ENCODE assay signal across 1 cellular context in genomic region chr7:154913645-154914579, GRCh38.
TF ChIP-seq lines count a peak whose summit lies in the region.

No MANE protein-coding gene starts in this region.

TF ChIP-seq in HepG2, 621 proteins besides CTCF, POLR2A, EP300 and RAD21 (continued from another document and continues in another):
- TF ChIP-seq ZNF414 (CRISPR knock-in tag; IDR thresholded peaks at IDR 0.05) (peak; percentile 94), CERS6 (CRISPR knock-in tag; IDR thresholded peaks at IDR 0.05) (no peak), ZNF678 (CRISPR knock-in tag; IDR thresholded peaks at IDR 0.05) (no peak), ZNF333 (CRISPR knock-in tag; IDR thresholded peaks at IDR 0.05; ENCODE audit: borderline replicate concordance) (peak; percentile 67; the same call in 1 of the 2 replicates), ISL2 (CRISPR knock-in tag; IDR thresholded peaks at IDR 0.05) (peak; percentile 59), MZF1 (CRISPR knock-in tag; IDR thresholded peaks at IDR 0.05; ENCODE audit: borderline replicate concordance) (no peak), ZBTB38 (CRISPR knock-in tag; IDR thresholded peaks at IDR 0.05) (no peak; the same call in 1 of the 2 replicates), BORCS8-MEF2B (CRISPR knock-in tag; IDR thresholded peaks at IDR 0.05) (peak; percentile 92; the same call in 1 of the 2 replicates), ZNF280B (CRISPR knock-in tag; IDR thresholded peaks at IDR 0.05; ENCODE audit: borderline replicate concordance) (peak; percentile 68; the same call in 1 of the 2 replicates), RBM22 (optimal IDR thresholded peaks at IDR 0.05; ENCODE audit: low read length) (no peak), ATRX (CRISPR knock-in tag; IDR thresholded peaks at IDR 0.05; ENCODE audit: borderline replicate concordance) (no peak), MEIS1 (CRISPR knock-in tag; IDR thresholded peaks at IDR 0.05; ENCODE audit: borderline replicate concordance) (no peak), FLYWCH1 (CRISPR knock-in tag; IDR thresholded peaks at IDR 0.05) (0 out of 2 replicates have a peak, but pooled peaks have one; percentile 43), NPAS2 (CRISPR knock-in tag; IDR thresholded peaks at IDR 0.05; ENCODE audit: borderline replicate concordance) (no peak), TEF (CRISPR knock-in tag; IDR thresholded peaks at IDR 0.05) (no peak), ONECUT2 (CRISPR knock-in tag; IDR thresholded peaks at IDR 0.05) (0 out of 2 replicates have a peak, but pooled peaks have one; percentile 7), ZNF331 (CRISPR knock-in tag; IDR thresholded peaks at IDR 0.05) (peak; percentile 89), RNF2 (conservative IDR thresholded peaks at IDR 0.05; ENCODE audit: low read depth) (peak; percentile 65; the same call in 1 of the 2 replicates), ZNF430 (CRISPR knock-in tag; IDR thresholded peaks at IDR 0.05) (0 out of 2 replicates have a peak, but pooled peaks have one; percentile 34), RCOR2 (CRISPR knock-in tag; IDR thresholded peaks at IDR 0.05) (no peak), E2F1 (CRISPR knock-in tag; IDR thresholded peaks at IDR 0.05) (no peak), RXRA (CRISPR knock-in tag; IDR thresholded peaks at IDR 0.05) (peak; percentile 100), MBNL3 (CRISPR knock-in tag; conservative IDR thresholded peaks at IDR 0.05) (no peak), NBN (conservative IDR thresholded peaks at IDR 0.05) (no peak), ZNF558 (CRISPR knock-in tag; IDR thresholded peaks at IDR 0.05; ENCODE audit: borderline replicate concordance) (no peak; the same call in 1 of the 2 replicates), ZMYM2 (CRISPR knock-in tag; IDR thresholded peaks at IDR 0.05) (peak; percentile 70; the same call in 1 of the 2 replicates), FOXO4 (CRISPR knock-in tag; conservative IDR thresholded peaks at IDR 0.05) (no peak), MIER3 (CRISPR knock-in tag; IDR thresholded peaks at IDR 0.05; ENCODE audit: borderline replicate concordance) (peak; percentile 67; the same call in 1 of the 2 replicates), ZNF513 (CRISPR knock-in tag; conservative IDR thresholded peaks at IDR 0.05) (no peak), ZFP90 (CRISPR knock-in tag; IDR thresholded peaks at IDR 0.05; ENCODE audit: borderline replicate concordance) (0 out of 2 replicates have a peak, but pooled peaks have one; percentile 47), ZSCAN31 (CRISPR knock-in tag; IDR thresholded peaks at IDR 0.05; ENCODE audit: low read depth) (0 out of 2 replicates have a peak, but pooled peaks have one; percentile 25), ZNF512 (CRISPR knock-in tag; IDR thresholded peaks at IDR 0.05) (no peak), ZSCAN25 (CRISPR knock-in tag; IDR thresholded peaks at IDR 0.05) (peak; percentile 77; the same call in 1 of the 2 replicates), ZNF383 (CRISPR knock-in tag; IDR thresholded peaks at IDR 0.05; ENCODE audit: borderline replicate concordance) (no peak), FOXO1 (CRISPR knock-in tag; IDR thresholded peaks at IDR 0.05) (peak; percentile 42; the same call in 1 of the 2 replicates), POLR2G (IDR thresholded peaks at IDR 0.05; ENCODE audit: low read depth, low read length) (no peak), IRF1 (CRISPR knock-in tag; IDR thresholded peaks at IDR 0.05; ENCODE audit: low read depth) (no peak), ZNF44 (CRISPR knock-in tag; IDR thresholded peaks at IDR 0.05) (no peak), TCF7 (IDR thresholded peaks at IDR 0.05; ENCODE audit: low read depth) (no peak), ZNF546 (CRISPR knock-in tag; conservative IDR thresholded peaks at IDR 0.05) (no peak), KDM3A (CRISPR knock-in tag; IDR thresholded peaks at IDR 0.05; ENCODE audit: low read depth) (peak; percentile 94), PPARG (CRISPR knock-in tag; conservative IDR thresholded peaks at IDR 0.05) (peak; percentile 70), ZNF354B (CRISPR knock-in tag; IDR thresholded peaks at IDR 0.05) (no peak), ZNF891 (CRISPR knock-in tag; IDR thresholded peaks at IDR 0.05) (peak; percentile 86), POGZ (CRISPR knock-in tag; IDR thresholded peaks at IDR 0.05) (peak; percentile 90), ZNF550 (CRISPR knock-in tag; IDR thresholded peaks at IDR 0.05; ENCODE audit: borderline replicate concordance) (no peak), ZNF180 (CRISPR knock-in tag; IDR thresholded peaks at IDR 0.05; ENCODE audit: borderline replicate concordance, low read depth) (no peak), GPBP1L1 (CRISPR knock-in tag; IDR thresholded peaks at IDR 0.05) (no peak), HMGXB4 (CRISPR knock-in tag; IDR thresholded peaks at IDR 0.05; ENCODE audit: borderline replicate concordance in 1 of 2, low read depth in 1 of 2) (peak; percentile 42 to 53; a peak in 1 of 4 replicates), TGIF2 (CRISPR knock-in tag; IDR thresholded peaks at IDR 0.05) (no peak), REPIN1 (CRISPR knock-in tag; IDR thresholded peaks at IDR 0.05; ENCODE audit: borderline replicate concordance, low read depth) (peak; percentile 91), MXD1 (CRISPR knock-in tag; IDR thresholded peaks at IDR 0.05) (peak; percentile 75), ZMYM3 (CRISPR knock-in tag; IDR thresholded peaks at IDR 0.05) (peak; percentile 85), SKI (IDR thresholded peaks at IDR 0.05; ENCODE audit: partially characterized antibody) (peak; percentile 91), ZNF143 (CRISPR knock-in tag; IDR thresholded peaks at IDR 0.05) (no peak)
